ENCODE assay signal across 8 cellular contexts in the genomic region with DNA sequence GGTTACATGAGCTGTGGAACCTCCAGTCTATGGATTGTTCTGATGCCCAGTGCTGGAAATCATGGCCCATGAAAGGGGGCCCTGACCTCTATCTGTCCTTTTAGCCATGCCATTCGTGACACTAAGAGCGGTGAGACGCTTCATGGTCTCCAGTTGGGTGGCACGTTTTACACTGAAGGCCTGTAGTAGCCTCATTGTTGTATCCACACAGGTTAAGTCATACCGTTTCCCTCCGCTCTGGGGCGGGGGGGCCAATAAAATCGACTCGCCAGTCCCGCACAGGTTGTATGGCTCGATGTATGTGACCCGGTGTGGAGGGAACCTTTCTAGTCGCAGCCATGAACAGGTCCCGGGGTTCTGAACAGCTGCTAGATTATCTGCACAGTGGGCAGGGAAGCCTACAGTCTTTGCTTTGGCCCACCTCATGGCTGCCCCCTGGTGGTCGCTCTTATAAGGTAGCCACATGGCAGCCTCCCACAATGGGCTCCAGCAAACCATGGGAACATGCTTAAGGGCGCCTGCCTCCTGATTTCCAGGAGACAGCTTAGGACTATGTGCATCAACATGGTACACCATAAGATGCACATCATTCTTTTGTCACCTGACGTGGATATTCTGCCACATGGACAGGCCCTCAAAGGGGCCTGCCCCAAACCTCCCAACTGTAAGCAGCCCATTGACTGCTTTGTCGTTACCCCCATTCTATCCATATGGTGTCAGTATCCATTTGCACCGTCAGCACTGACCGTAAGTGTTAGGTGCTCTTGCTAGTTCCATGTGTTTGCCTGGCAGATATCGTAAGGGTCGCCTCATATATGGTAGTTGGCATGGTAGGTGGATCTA. TPM values are rescaled to one million over a fixed set of nuclear protein-coding genes. Genes with fewer than 3 reads are reported as not detected.
DNase-seq lines count a peak whose midpoint lies in the region; ATAC-seq and TF ChIP-seq lines count a peak whose summit lies in the region.

No MANE protein-coding gene starts in this region.

- ATAC-seq in stimulated activated naive CD8-positive, alpha-beta T cell treated with anti-CD3 and anti-CD28 coated beads, Interleukin-15, Interleukin-2, amounts not matched to agents 100 U/mL and 50 U/mL, for 24 hours, result peak; percentile 92
- no peak for ATAC-seq in GM18858 (IDR thresholded peaks at IDR 0.05; ENCODE audit: unreplicated experiment)

- no peaks in the 10 kb centered on the region for H4K20me1 ChIP-seq in PC-9 (ENCODE audit: insufficient read depth)

- no peaks in the 10 kb centered on the region for H3K9me3 ChIP-seq in PC-9 (ENCODE audit: insufficient read depth, low read depth)

- H3K36me3 ChIP-seq in PC-9 (ENCODE audit: low read depth), result no peaks in the 10 kb centered on the region

- H3K79me2 ChIP-seq in PC-9 (ENCODE audit: low read depth), result no peaks in the 10 kb centered on the region

- intact Hi-C loops in PC-9 (cut with micrococcal nuclease; ENCODE audit: unreplicated experiment), result loop anchor here (1.0 kb wide), 1 partner anchor 36 kb away; no protein-coding TSS in a partner anchor

- no peak overlapping the region for H2AFZ ChIP-seq in PC-9

- POLR2A ChIA-PET in PC-9 (lab: Charles Lee; ENCODE audit: unreplicated experiment), result interaction anchor here (0.5 kb wide), 1 partner anchor 24 kb away, joined by 10 read pairs; no protein-coding TSS in a partner anchor

- H3K27me3 Mint-ChIP-seq in neural crest cell (ENCODE audit: low read depth), result no peaks in the 10 kb centered on the region

- H3K4me3 ChIP-seq in PC-9, result no peak overlapping the region

- H3K4me2 ChIP-seq in PC-9, result no peak overlapping the region

- H3F3A ChIP-seq in PC-9 (ENCODE audit: insufficient read depth, low read depth), result no peaks in the 10 kb centered on the region

- CTCF ChIA-PET in PC-9 (lab: Charles Lee), result interaction anchor here (1.4 kb wide), 1 partner anchor 114 kb away, joined by 7 read pairs; no protein-coding TSS in a partner anchor

- H3K9me3 Mint-ChIP-seq in neural crest cell, result peaks cover 4% of the 10 kb centered on the region

- DNase-seq in AG09319 (ENCODE audit: extremely low read depth, low read depth) (no peak), H4 (ENCODE audit: low spot score) (peak; percentile 35), PC-9 (peak; percentile 32 to 55), fibroblast of peridontal ligament (ENCODE audit: extremely low read depth) (peak; percentile 70), neural crest cell (ENCODE audit: low read depth, low spot score) (peak; percentile 74)
- DNase-seq in activated T-cell treated with anti-CD3 and anti-CD28 coated beads, Interleukin-2, amount 50 U/mL, for 48 hours, result peak; percentile 90
- peak; percentile 92 for DNase-seq in stimulated activated naive CD8-positive, alpha-beta T cell treated with anti-CD3 and anti-CD28 coated beads, Interleukin-15, Interleukin-2, amounts not matched to agents 100 U/mL and 50 U/mL, for 24 hours

- H3K36me3 Mint-ChIP-seq in neural crest cell (ENCODE audit: low read depth), result no peaks in the 10 kb centered on the region

- no peak overlapping the region for H3K27ac ChIP-seq in PC-9

- H3K9me2 ChIP-seq in PC-9 (ENCODE audit: insufficient read depth), result no peaks in the 10 kb centered on the region

- BruUV-seq in PC-9 (replicated peaks; lab: Mats Ljungman, UMichigan), result no TSS peak

- H3K4me1 ChIP-seq in PC-9 (replicated peaks; ENCODE audit: insufficient read depth), result no peaks in the 10 kb centered on the region

- H3K27me3 ChIP-seq in PC-9 (ENCODE audit: insufficient read depth, low read depth), result 0 out of 2 replicates have a peak, but pooled peaks cover 10% of the 10 kb centered on the region

- H3K27ac Mint-ChIP-seq in neural crest cell (ENCODE audit: unreplicated experiment), result no peak overlapping the region

- TF ChIP-seq CTCF in AG09319 (IDR thresholded peaks at IDR 0.05; ENCODE audit: low read depth, low read length) (peak; percentile 86), PC-9 (conservative IDR thresholded peaks at IDR 0.05) (peak; percentile 85), neural crest cell (conservative IDR thresholded peaks at IDR 0.05) (peak; percentile 75)

- no peak overlapping the region for H3K4me3 Mint-ChIP-seq in neural crest cell

- no peaks in the 10 kb centered on the region for H3K4me1 Mint-ChIP-seq in neural crest cell

RNA-seq across cellular contexts. Expression of a gene that starts 19.7 kb away (rescaled TPM):
- total RNA-seq in H4 (2014; rRNA removed; shearing (Covaris generic)), result 7.2 and 9.4 TPM in 2 replicates
- total RNA-seq in PC-9 (2021) (15.2 and 19.3 TPM in 2 replicates), neural crest cell (not detected in 2 replicates)

RNA-seq across cellular contexts. Expression of a gene that starts 21.4 kb away (rescaled TPM):
- 2.7 and 3.6 TPM in 2 replicates for total RNA-seq in H4 (2014; rRNA removed; shearing (Covaris generic))
- not detected in 2 replicates for total RNA-seq in PC-9 (2021)
- not detected in 2 replicates for total RNA-seq in neural crest cell

RNA-seq across cellular contexts. Expression of a gene that starts 59.1 kb away (rescaled TPM):
- 31.6 and 44.0 TPM in 2 replicates for total RNA-seq in H4 (2014; rRNA removed; shearing (Covaris generic))
- total RNA-seq in PC-9 (2021) (19.9 and 27.4 TPM in 2 replicates), neural crest cell (14.2 and 15.7 TPM in 2 replicates)
